In the genomic region with DNA sequence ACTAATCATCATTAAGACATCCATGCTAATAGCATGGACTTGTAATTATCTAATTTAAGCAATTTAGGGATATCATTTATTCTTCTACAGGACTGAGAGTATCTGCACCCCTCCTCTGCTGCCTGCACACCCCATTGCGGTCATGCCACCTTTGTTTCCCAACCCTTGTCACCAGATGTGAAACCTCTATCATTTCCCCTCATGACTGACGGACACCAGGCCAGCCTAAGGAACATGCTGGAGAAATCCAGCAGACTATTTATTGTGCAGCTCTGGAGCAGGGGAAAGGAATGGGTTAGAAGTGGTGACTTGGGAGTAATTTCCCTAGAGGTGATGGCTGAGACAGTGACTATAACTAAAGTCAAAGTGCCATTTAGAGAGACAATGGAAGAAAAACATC, we compare ENCODE assay signal across 12 cellular contexts. TPM values are rescaled to one million over a fixed set of nuclear protein-coding genes. Genes with fewer than 3 reads are reported as not detected.
DNase-seq lines count a peak whose midpoint lies in the region; ATAC-seq, FAIRE-seq and TF ChIP-seq lines count a peak whose summit lies in the region.
"Had no signal": no experiment of that assay in that cellular context is flagged by ENCODE, and none has a peak within 500 bp of the region (broad histone marks: within the 10 kb centered on the region; RNA-seq: fewer than 3 reads in every experiment).

No MANE protein-coding gene starts in this region.

- FAIRE-seq in GM12891 (lab: Jason Lieb, UNC), result no peak
- FAIRE-seq: H1 had no signal

- H3K27ac Mint-ChIP-seq in effector memory CD8-positive, alpha-beta T cell, result peak overlapping the region; percentile 90 to 93

- TF ChIP-seq CTCF in osteoblast (IDR thresholded peaks at IDR 0.05; ENCODE audit: extremely low read depth, low read depth, low read length), result no peak
- TF ChIP-seq CTCF in foreskin keratinocyte (conservative IDR thresholded peaks at IDR 0.05), result no peak

- peaks cover 36% of the 10 kb centered on the region for H3K36me3 Mint-ChIP-seq in effector memory CD8-positive, alpha-beta T cell (ENCODE audit: insufficient read depth)

- peaks cover 56% of the 10 kb centered on the region for H3K36me3 ChIP-seq in osteoblast (ENCODE audit: insufficient read depth, low read length)

- no peak overlapping the region for H3K4me3 ChIP-seq in osteoblast (ENCODE audit: insufficient read depth, low read length)
- H3K4me3 ChIP-seq: thoracic aorta had no signal

- no peaks in the 10 kb centered on the region for H3K27me3 ChIP-seq in osteoblast (ENCODE audit: insufficient read depth, low read length)
- no peaks in the 10 kb centered on the region for H3K27me3 ChIP-seq in foreskin keratinocyte

- no peaks in the 10 kb centered on the region for H4K20me1 ChIP-seq in osteoblast (ENCODE audit: insufficient read depth, low read length)

- ATAC-seq in effector memory CD8-positive, alpha-beta T cell (replicated peaks), result no peak
- ATAC-seq in foreskin keratinocyte (no peak), GM18867 (IDR thresholded peaks at IDR 0.05; ENCODE audit: unreplicated experiment) (no peak)

- H3K4me1 ChIP-seq in osteoblast (ENCODE audit: insufficient read depth, low read length) (peaks cover 32% of the 10 kb centered on the region), foreskin keratinocyte (no peaks in the 10 kb centered on the region)

- peaks cover 18 to 22% of the 10 kb centered on the region in 2 donors for H3K4me1 Mint-ChIP-seq in effector memory CD8-positive, alpha-beta T cell (ENCODE audit: low read depth in 2 of 2)

- DNase-seq in GM12891 (ENCODE audit: insufficient read length, low spot score) (no peak), MV-4-11 (lab: John Stamatoyannopoulos, UW) (peak; percentile 64), osteoblast (ENCODE audit: insufficient read length, low spot score, missing footprints) (peak; percentile 6), foreskin keratinocyte (no peak), A172 (ENCODE audit: low spot score) (no peak), NCI-H524 treated with DMSO at 0.1 percent for 48 hours (lab: John Stamatoyannopoulos, UW) (no peak)
- DNase-seq in effector memory CD8-positive, alpha-beta T cell, result no peak
- DNase-seq: NCI-H345, SIG-M5 had no signal

- peaks cover 0 to 2% of the 10 kb centered on the region in 2 donors for H3K9me3 Mint-ChIP-seq in effector memory CD8-positive, alpha-beta T cell

- TF ChIP-seq POLR2A in GM12891 (IDR thresholded peaks at IDR 0.05; ENCODE audit: low read depth, low read length), result 0 out of 2 replicates have a peak, but pooled peaks have one; percentile 17

- H3K4me2 ChIP-seq in osteoblast (ENCODE audit: insufficient read depth, low read length), result no peak overlapping the region

- no peaks in the 10 kb centered on the region for H3K9me3 ChIP-seq in osteoblast (ENCODE audit: low read depth, low read length)
- H3K9me3 ChIP-seq: thoracic aorta had no signal

- peak overlapping the region; percentile 63 to 70 for H3K4me3 Mint-ChIP-seq in effector memory CD8-positive, alpha-beta T cell

- H3K79me2 ChIP-seq in osteoblast (ENCODE audit: insufficient read depth, low read length), result peaks cover 17% of the 10 kb centered on the region

- peak overlapping the region; percentile 67 for H3K27ac ChIP-seq in osteoblast (ENCODE audit: low read depth, low read length)
- no peak overlapping the region for H3K27ac ChIP-seq in foreskin keratinocyte

- no peak overlapping the region for H2AFZ ChIP-seq in osteoblast (ENCODE audit: low read length)

- H3K27me3 Mint-ChIP-seq in effector memory CD8-positive, alpha-beta T cell, result no peaks in the 10 kb centered on the region

TF ChIP-seq in GM12891, 5 proteins besides CTCF, POLR2A, EP300 and RAD21:
- TF ChIP-seq TAF1 (IDR thresholded peaks at IDR 0.05; ENCODE audit: low read depth, low read length), result no peak
- TF ChIP-seq POLR2AphosphoS5 (IDR thresholded peaks at IDR 0.05; ENCODE audit: low read depth, low read length), result peak; percentile 11; the same call in 1 of the 2 replicates

RNA-seq across cellular contexts. Expression of gene UGCG, which starts 40.7 kb away (rescaled TPM):
- polyA plus RNA-seq in GM12891 (2012; ENCODE audit: low read depth, missing spikeins), result 33.7 TPM
- 118 and 121 TPM in 2 replicates for total RNA-seq in osteoblast
- 37.9 and 45.5 TPM in 2 replicates for total RNA-seq in foreskin keratinocyte
- polyA plus RNA-seq in foreskin keratinocyte, result 10.6 and 15.7 TPM in 2 replicates
- total RNA-seq in A172 (2014; rRNA removed; shearing (Covaris generic)), result 64.6 and 80.7 TPM in 2 replicates

Comparison
In these comparisons a context has a peak if more than half of its experiments do, and no peak if none do; other contexts are left out.
1. DNase-seq: peak in MV-4-11 (single experiment) and osteoblast (single experiment); none in GM12891 (single experiment), effector memory CD8-positive, alpha-beta T cell (0 of 3), foreskin keratinocyte (0 of 2), A172 (single experiment) and NCI-H524 treated with DMSO at 0.1 percent for 48 hours (single experiment).